2 cellular contexts compared by ENCODE assay signal in genomic region chr5:160083012-160083436, GRCh38.
TF ChIP-seq lines count a peak whose summit lies in the region.

No MANE protein-coding gene starts in this region.

TF ChIP-seq in A549, 52 proteins besides CTCF, POLR2A, EP300 and RAD21:
- TF ChIP-seq NFE2L2 (conservative IDR thresholded peaks at IDR 0.05; ENCODE audit: low read length), result no peak
- peak; percentile 38; the same call in 1 of the 2 replicates for TF ChIP-seq GATA3 (IDR thresholded peaks at IDR 0.05; ENCODE audit: borderline replicate concordance)

TF ChIP-seq in K562, 482 proteins besides CTCF, POLR2A, EP300 and RAD21:
- TF ChIP-seq RBBP5 (IDR thresholded peaks at IDR 0.05; ENCODE audit: borderline replicate concordance, insufficient read depth, low read length, poor library complexity, severe bottlenecking), result no peak
- peak; percentile 50 for TF ChIP-seq MEIS2 (IDR thresholded peaks at IDR 0.05; ENCODE audit: partially characterized antibody)
- TF ChIP-seq, protein P1, sequence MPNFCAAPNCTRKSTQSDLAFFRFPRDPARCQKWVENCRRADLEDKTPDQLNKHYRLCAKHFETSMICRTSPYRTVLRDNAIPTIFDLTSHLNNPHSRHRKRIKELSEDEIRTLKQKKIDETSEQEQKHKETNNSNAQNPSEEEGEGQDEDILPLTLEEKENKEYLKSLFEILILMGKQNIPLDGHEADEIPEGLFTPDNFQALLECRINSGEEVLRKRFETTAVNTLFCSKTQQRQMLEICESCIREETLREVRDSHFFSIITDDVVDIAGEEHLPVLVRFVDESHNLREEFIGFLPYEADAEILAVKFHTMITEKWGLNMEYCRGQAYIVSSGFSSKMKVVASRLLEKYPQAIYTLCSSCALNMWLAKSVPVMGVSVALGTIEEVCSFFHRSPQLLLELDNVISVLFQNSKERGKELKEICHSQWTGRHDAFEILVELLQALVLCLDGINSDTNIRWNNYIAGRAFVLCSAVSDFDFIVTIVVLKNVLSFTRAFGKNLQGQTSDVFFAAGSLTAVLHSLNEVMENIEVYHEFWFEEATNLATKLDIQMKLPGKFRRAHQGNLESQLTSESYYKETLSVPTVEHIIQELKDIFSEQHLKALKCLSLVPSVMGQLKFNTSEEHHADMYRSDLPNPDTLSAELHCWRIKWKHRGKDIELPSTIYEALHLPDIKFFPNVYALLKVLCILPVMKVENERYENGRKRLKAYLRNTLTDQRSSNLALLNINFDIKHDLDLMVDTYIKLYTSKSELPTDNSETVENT (CRISPR knock-in tag; IDR thresholded peaks at IDR 0.05), result no peak
- TF ChIP-seq CEBPG (CRISPR knock-in tag; IDR thresholded peaks at IDR 0.05), result peak; percentile 51; the same call in 1 of the 2 replicates
- peak; percentile 28 to 67; a peak in 1 of 4 replicates for TF ChIP-seq CEBPG (tag; conservative IDR thresholded peaks at IDR 0.05 in 1 of 2, IDR thresholded peaks at IDR 0.05 in 1 of 2)
- no peak for TF ChIP-seq ZEB2 (IDR thresholded peaks at IDR 0.05)
- TF ChIP-seq, protein P2, sequence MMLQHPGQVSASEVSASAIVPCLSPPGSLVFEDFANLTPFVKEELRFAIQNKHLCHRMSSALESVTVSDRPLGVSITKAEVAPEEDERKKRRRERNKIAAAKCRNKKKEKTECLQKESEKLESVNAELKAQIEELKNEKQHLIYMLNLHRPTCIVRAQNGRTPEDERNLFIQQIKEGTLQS (IDR thresholded peaks at IDR 0.05), result peak; percentile 68
- TF ChIP-seq, protein P2 (CRISPR knock-in tag; conservative IDR thresholded peaks at IDR 0.05), result no peak
